In the genomic region with DNA sequence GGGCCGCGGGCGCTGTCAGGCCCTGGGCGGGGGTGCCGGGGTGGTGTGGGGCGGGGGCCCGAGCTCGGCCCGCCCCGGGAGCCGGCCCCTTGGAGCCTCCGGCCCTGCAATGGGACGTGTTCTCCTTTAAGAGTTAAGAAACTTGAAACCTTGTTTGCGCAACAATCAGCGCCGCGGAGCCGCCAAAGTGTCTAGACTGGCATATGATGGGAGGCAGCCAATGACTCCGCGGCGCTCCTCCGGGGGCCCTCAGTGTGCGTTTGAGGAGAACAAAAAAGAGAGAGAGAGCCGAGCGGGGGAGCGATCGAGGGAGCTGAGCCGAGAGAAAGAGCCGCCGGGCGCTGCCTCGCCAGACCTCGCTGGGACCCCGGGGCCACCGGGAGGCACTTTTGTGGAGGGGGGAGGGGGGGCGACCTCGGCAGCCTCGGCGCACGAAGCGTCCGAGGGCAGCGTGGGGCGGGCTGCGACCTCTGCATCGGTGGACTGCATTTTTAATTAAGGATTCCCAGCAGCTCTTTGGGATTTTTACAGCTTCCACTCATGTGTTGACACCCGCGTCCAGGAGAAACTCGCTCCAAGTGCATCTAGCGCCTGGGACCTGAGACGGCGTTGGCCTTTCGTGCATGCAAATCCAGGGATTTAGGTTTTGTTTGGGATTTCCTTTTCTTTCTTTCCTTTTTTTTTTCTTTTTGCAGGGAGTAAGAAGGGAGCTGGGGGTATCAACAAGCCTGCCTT, we compare ENCODE assay signal across 8 cellular contexts. TPM values are rescaled to one million over a fixed set of nuclear protein-coding genes. Genes with fewer than 3 reads are reported as not detected.
DNase-seq lines count a peak whose midpoint lies in the region; ATAC-seq and TF ChIP-seq lines count a peak whose summit lies in the region.

A gene (plus strand): TSS at position 202 of the 735 bp plus-strand sequence. CDS start 1,023 bp downstream, outside the sequence.

- H3K9me3 ChIP-seq in mucosa of descending colon, result no peaks in the 10 kb centered on the region

- in situ Hi-C loops in KBM-7 (cut with MboI; ENCODE audit: low pct_unique_long_range_greater_than_20kb, low sequenced_read_pairs), result no loop called here

- intact Hi-C loops in mucosa of descending colon (cut with DNase I, micrococcal nuclease), result no loop called here

- TF ChIP-seq POLR2A in erythroblast (IDR thresholded peaks at IDR 0.05; ENCODE audit: low read length), result peak; percentile 27

- peak; percentile 67 for ATAC-seq in mucosa of descending colon
- ATAC-seq in GM21447 (IDR thresholded peaks at IDR 0.05; ENCODE audit: unreplicated experiment), result no peak

- DNase-seq in GM12864 (ENCODE audit: low read depth) (no peak), KBM-7 (peak; percentile 100), erythroblast (lab: John Stamatoyannopoulos, UW) (peak; percentile 88), mucosa of descending colon (peak; percentile 93 to 95 (median 94))
- DNase-seq in activated T-cell treated with anti-CD3 and anti-CD28 coated beads, Interleukin-2, amount 50 U/mL, for 1 hour, result peak; percentile 74
- DNase-seq in stimulated activated CD8-positive, alpha-beta memory T cell treated with anti-CD3 and anti-CD28 coated beads, Interleukin-2, amount 100 ng/mL, for 1 hour (ENCODE audit: low read depth in 2 of 2), result peak; percentile 42

- no peaks in the 10 kb centered on the region for H3K36me3 ChIP-seq in mucosa of descending colon (ENCODE audit: low read depth)

- peaks cover 27% of the 10 kb centered on the region for H3K4me1 ChIP-seq in mucosa of descending colon (ENCODE audit: low read depth)

- TF ChIP-seq CTCF in GM12864 (IDR thresholded peaks at IDR 0.05; ENCODE audit: low read depth, low read length, missing control alignments), result no peak
- no peak for TF ChIP-seq CTCF in mucosa of descending colon (IDR thresholded peaks at IDR 0.05)

- H3K4me3 ChIP-seq in GM12864 (ENCODE audit: low read depth, low read length) (peak within 1 kb of the TSS; percentile 65), mucosa of descending colon (peak within 1 kb of the TSS; percentile 34)

TF ChIP-seq in PFSK-1, 5 proteins besides CTCF, POLR2A, EP300 and RAD21:
- peak; percentile 87; the same call in 1 of the 2 replicates for TF ChIP-seq SIN3A (IDR thresholded peaks at IDR 0.05; ENCODE audit: borderline replicate concordance, insufficient read depth, low read length)
- no peak for TF ChIP-seq FOXP2 (optimal IDR thresholded peaks at IDR 0.05; ENCODE audit: borderline replicate concordance, extremely low read depth, extremely low read length, insufficient read depth)
- TF ChIP-seq, protein P1, sequence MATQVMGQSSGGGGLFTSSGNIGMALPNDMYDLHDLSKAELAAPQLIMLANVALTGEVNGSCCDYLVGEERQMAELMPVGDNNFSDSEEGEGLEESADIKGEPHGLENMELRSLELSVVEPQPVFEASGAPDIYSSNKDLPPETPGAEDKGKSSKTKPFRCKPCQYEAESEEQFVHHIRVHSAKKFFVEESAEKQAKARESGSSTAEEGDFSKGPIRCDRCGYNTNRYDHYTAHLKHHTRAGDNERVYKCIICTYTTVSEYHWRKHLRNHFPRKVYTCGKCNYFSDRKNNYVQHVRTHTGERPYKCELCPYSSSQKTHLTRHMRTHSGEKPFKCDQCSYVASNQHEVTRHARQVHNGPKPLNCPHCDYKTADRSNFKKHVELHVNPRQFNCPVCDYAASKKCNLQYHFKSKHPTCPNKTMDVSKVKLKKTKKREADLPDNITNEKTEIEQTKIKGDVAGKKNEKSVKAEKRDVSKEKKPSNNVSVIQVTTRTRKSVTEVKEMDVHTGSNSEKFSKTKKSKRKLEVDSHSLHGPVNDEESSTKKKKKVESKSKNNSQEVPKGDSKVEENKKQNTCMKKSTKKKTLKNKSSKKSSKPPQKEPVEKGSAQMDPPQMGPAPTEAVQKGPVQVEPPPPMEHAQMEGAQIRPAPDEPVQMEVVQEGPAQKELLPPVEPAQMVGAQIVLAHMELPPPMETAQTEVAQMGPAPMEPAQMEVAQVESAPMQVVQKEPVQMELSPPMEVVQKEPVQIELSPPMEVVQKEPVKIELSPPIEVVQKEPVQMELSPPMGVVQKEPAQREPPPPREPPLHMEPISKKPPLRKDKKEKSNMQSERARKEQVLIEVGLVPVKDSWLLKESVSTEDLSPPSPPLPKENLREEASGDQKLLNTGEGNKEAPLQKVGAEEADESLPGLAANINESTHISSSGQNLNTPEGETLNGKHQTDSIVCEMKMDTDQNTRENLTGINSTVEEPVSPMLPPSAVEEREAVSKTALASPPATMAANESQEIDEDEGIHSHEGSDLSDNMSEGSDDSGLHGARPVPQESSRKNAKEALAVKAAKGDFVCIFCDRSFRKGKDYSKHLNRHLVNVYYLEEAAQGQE (IDR thresholded peaks at IDR 0.05; ENCODE audit: insufficient read depth in 1 of 2, low read depth in 2 of 2, low read length in 2 of 2), result peak in 1 of 2 experiments; percentile 64; a peak in 1 of 4 replicates
- peak; percentile 94 for TF ChIP-seq TAF1 (IDR thresholded peaks at IDR 0.05; ENCODE audit: borderline replicate concordance, insufficient read depth, low read length)
- peak; percentile 90 for TF ChIP-seq POLR2AphosphoS5 (IDR thresholded peaks at IDR 0.05; ENCODE audit: low read depth, low read length)

RNA-seq across cellular contexts. Expression of the gene that starts here (rescaled TPM):
- polyA plus RNA-seq in PFSK-1 (2012; ENCODE audit: insufficient read length, low read depth), result 90.1 TPM
- total RNA-seq in mucosa of descending colon, result 10 to 100 TPM; 11.5 to 18.5 (median 12.8) TPM
